ENCODE assay signal across 9 cellular contexts in the genomic region with DNA sequence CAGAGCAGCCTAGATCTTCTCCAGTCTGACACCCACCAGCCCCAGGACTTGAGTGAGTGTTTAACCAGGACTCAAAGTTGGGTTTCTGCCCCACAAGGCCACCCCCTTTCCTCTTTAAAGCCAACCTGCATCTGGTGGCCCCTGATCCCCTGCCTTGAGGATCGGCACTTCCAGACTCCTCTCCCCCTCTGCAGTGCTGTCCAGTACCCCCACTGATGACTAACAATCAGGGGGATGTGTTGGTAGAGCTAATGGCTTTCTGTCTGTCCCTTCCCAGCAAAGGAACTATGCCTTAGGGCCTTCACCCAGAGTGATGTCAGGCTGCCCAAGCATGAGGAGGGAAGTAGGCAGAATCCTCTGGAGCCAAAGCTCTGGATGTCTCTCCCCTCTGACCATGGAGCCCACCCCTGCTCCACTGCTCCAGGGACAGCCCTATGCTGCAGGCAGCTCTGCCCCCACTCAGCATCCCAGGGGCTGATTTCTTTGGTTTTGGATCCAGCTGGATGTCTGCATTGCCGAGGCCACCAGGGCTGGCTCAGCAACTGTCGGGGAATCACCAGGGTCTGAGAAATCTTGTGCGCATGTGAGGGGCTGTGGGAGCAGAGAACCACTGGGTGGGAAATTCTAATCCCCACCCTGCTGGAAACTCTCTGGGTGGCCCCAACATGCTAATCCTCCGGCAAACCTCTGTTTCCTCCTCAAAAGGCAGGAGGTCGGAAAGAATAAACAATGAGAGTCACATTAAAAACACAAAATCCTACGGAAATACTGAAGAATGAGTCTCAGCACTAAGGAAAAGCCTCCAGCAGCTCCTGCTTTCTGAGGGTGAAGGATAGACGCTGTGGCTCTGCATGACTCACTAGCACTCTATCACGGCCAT. TPM values are rescaled to one million over a fixed set of nuclear protein-coding genes. Genes with fewer than 3 reads are reported as not detected.
DNase-seq lines count a peak whose midpoint lies in the region; ATAC-seq and TF ChIP-seq lines count a peak whose summit lies in the region.
"Had no signal": no experiment of that assay in that cellular context is flagged by ENCODE, and none has a peak within 500 bp of the region (broad histone marks: within the 10 kb centered on the region; RNA-seq: fewer than 3 reads in every experiment).

No MANE protein-coding gene starts in this region.

- 12 to 23% (median 19%) methylated on average over 9 of the region's 9 CpGs for WGBS in ovary, 3 donors

- peak overlapping the region; percentile 73 for H3K4me3 Mint-ChIP-seq in activated CD4-positive, alpha-beta T cell treated with anti-CD3 and anti-CD28 coated beads, Interleukin-2, amount 10 ng/mL, durations not matched to agents 7 days and 5 days

- no peaks in the 10 kb centered on the region for H3K79me2 ChIP-seq in fibroblast of lung (ENCODE audit: control insufficient read depth, insufficient read depth, low read length)

- H3K36me3 ChIP-seq in fibroblast of lung (ENCODE audit: control insufficient read depth, insufficient read depth, low read length) (no peaks in the 10 kb centered on the region), ovary (no peaks in the 10 kb centered on the region)

- no peaks in the 10 kb centered on the region for H3K27me3 ChIP-seq in fibroblast of lung (ENCODE audit: control insufficient read depth, insufficient read depth, low read length)
- H3K27me3 ChIP-seq in ovary, result no peaks in the 10 kb centered on the region

- H3K4me3 ChIP-seq in fibroblast of lung (replicated peaks in 1 of 4; ENCODE audit: control extremely low read depth in 1 of 4, insufficient read depth in 1 of 4, low read depth in 3 of 4, low read length in 4 of 4) (no peak overlapping the region), ovary (no peak overlapping the region)

- peak overlapping the region; percentile 17 for H3K27ac ChIP-seq in fibroblast of lung (ENCODE audit: insufficient read depth, low read length)
- H3K27ac ChIP-seq in ovary, result peak overlapping the region in 1 of 2 donors; percentile 16

- in situ Hi-C loops in ACHN (cut with HindIII; ENCODE audit: low pct_ligation_motif_present, low pct_unique_long_range_greater_than_20kb, low sequenced_read_pairs), result no loop called here

- peaks cover 93% of the 10 kb centered on the region for H3K4me1 Mint-ChIP-seq in activated CD4-positive, alpha-beta T cell treated with anti-CD3 and anti-CD28 coated beads, Interleukin-2, amount 10 ng/mL, durations not matched to agents 7 days and 5 days

- no peak for TF ChIP-seq EP300 in ovary (IDR thresholded peaks at IDR 0.05)

- peaks cover 96% of the 10 kb centered on the region for H3K36me3 Mint-ChIP-seq in activated CD4-positive, alpha-beta T cell treated with anti-CD3 and anti-CD28 coated beads, Interleukin-2, amount 10 ng/mL, durations not matched to agents 7 days and 5 days (ENCODE audit: low read depth)

- no peak for TF ChIP-seq POLR2A in ovary (IDR thresholded peaks at IDR 0.05)

- H3K4me1 ChIP-seq in fibroblast of lung (ENCODE audit: control insufficient read depth, extremely low read depth, insufficient read depth, low read length), result peaks cover 13% of the 10 kb centered on the region
- peaks cover 2% of the 10 kb centered on the region for H3K4me1 ChIP-seq in ovary (ENCODE audit: insufficient read depth)

- peak overlapping the region; percentile 29 for H3K4me2 ChIP-seq in fibroblast of lung (ENCODE audit: extremely low read depth, insufficient read depth, low read length)

- POLR2A ChIA-PET in activated CD4-positive, alpha-beta T cell treated with anti-CD3 and anti-CD28 coated beads, Interleukin-2, amount 10 ng/mL, durations not matched to agents 7 days and 5 days (lab: Charles Lee), result interaction anchor here (2.2 kb wide), 1 partner anchor 10 kb away, joined by 10 read pairs; no protein-coding TSS in a partner anchor

- H3K9me3 ChIP-seq in fibroblast of lung (ENCODE audit: control insufficient read depth, insufficient read depth, low read depth, low read length) (no peaks in the 10 kb centered on the region), ovary (no peaks in the 10 kb centered on the region)

- ATAC-seq in sciatic nerve (peak; percentile 79), HG03097 (IDR thresholded peaks at IDR 0.05; ENCODE audit: low FRiP score, unreplicated experiment) (no peak), HG02798 (IDR thresholded peaks at IDR 0.05; ENCODE audit: poor library complexity, unreplicated experiment) (no peak)

- H3K9me3 Mint-ChIP-seq in activated CD4-positive, alpha-beta T cell treated with anti-CD3 and anti-CD28 coated beads, Interleukin-2, amount 10 ng/mL, durations not matched to agents 7 days and 5 days, result no peaks in the 10 kb centered on the region

- TF ChIP-seq CTCF in fibroblast of lung (conservative IDR thresholded peaks at IDR 0.05 in 1 of 2, IDR thresholded peaks at IDR 0.05 in 1 of 2; ENCODE audit: low read depth in 1 of 2, low read length in 2 of 2) (no peak), ovary (IDR thresholded peaks at IDR 0.05) (no peak)

- no peak overlapping the region for H2AFZ ChIP-seq in fibroblast of lung (ENCODE audit: low read length)

- DNase-seq in ELR (ENCODE audit: low read depth) (peak; percentile 84), fibroblast of lung (ENCODE audit: low read depth in 2 of 2) (peak; percentile 86 to 89), sciatic nerve (ENCODE audit: low spot score) (peak; percentile 72), ACHN (no peak), ovary (no peak)
- peak; percentile 17 for DNase-seq in activated CD4-positive, alpha-beta T cell treated with anti-CD3 and anti-CD28 coated beads, Interleukin-2, amount 10 ng/mL, durations not matched to agents 7 days and 5 days
- DNase-seq: NCI-H526 had no signal

- CTCF ChIA-PET in activated CD4-positive, alpha-beta T cell treated with anti-CD3 and anti-CD28 coated beads, Interleukin-2, amount 10 ng/mL, durations not matched to agents 7 days and 5 days (lab: Charles Lee), result interaction anchor here (0.8 to 4.9 kb wide), 14 partner anchors 9 to 811 kb away, joined by 3 to 43 read pairs (median 4); no protein-coding TSS in a partner anchor

- no peaks in the 10 kb centered on the region for H3K27me3 Mint-ChIP-seq in activated CD4-positive, alpha-beta T cell treated with anti-CD3 and anti-CD28 coated beads, Interleukin-2, amount 10 ng/mL, durations not matched to agents 7 days and 5 days

- peak overlapping the region; percentile 94 for H3K27ac Mint-ChIP-seq in activated CD4-positive, alpha-beta T cell treated with anti-CD3 and anti-CD28 coated beads, Interleukin-2, amount 10 ng/mL, durations not matched to agents 7 days and 5 days

- no peaks in the 10 kb centered on the region for H4K20me1 ChIP-seq in fibroblast of lung (ENCODE audit: control insufficient read depth, extremely low read depth, insufficient read depth, low read length)

- intact Hi-C loops in sciatic nerve (cut with DNase I) (no loop called here), ovary (cut with DNase I) (loop anchor here in 1 of 4 donors (5.0 kb wide), 1 partner anchor 159 kb away; no protein-coding TSS in a partner anchor)

- no peak overlapping the region for H3K9ac ChIP-seq in fibroblast of lung (ENCODE audit: insufficient read depth, low read length)

RNA-seq across cellular contexts. Expression of gene DAD1, which starts 42.9 kb away (rescaled TPM):
- 100 to 1,000 TPM; 169 to 233 TPM for total RNA-seq in activated CD4-positive, alpha-beta T cell treated with anti-CD3 and anti-CD28 coated beads, Interleukin-2, amount 10 ng/mL, durations not matched to agents 7 days and 5 days
- total RNA-seq in fibroblast of lung, result 235 and 249 TPM in 2 replicates
- polyA plus RNA-seq in fibroblast of lung, result 623 and 651 TPM in 2 replicates
- 466 and 481 TPM in 2 replicates for polyA plus RNA-seq in fibroblast of lung (2012)
- 385 and 479 TPM in 2 replicates for polyA minus RNA-seq in fibroblast of lung (ENCODE audit: low replicate concordance)
- 163 TPM for total RNA-seq in sciatic nerve
- total RNA-seq in ovary, result 100 to 1,000 TPM; 117 to 241 (median 141) TPM
- polyA plus RNA-seq in ovary, result 100 to 1,000 TPM; 225 to 310 TPM

RNA-seq across cellular contexts. Expression of gene ABHD4, which starts 52.0 kb away (rescaled TPM):
- 10 to 100 TPM in 1 of 2 experiments, 1 to 10 TPM in 1; 8.3 to 10.4 TPM for total RNA-seq in activated CD4-positive, alpha-beta T cell treated with anti-CD3 and anti-CD28 coated beads, Interleukin-2, amount 10 ng/mL, durations not matched to agents 7 days and 5 days
- total RNA-seq in fibroblast of lung, result 20.5 and 40.0 TPM in 2 replicates
- polyA plus RNA-seq in fibroblast of lung, result 41.3 and 61.2 TPM in 2 replicates
- 33.5 and 68.1 TPM in 2 replicates for polyA plus RNA-seq in fibroblast of lung (2012)
- 90.3 and 116 TPM in 2 replicates for polyA minus RNA-seq in fibroblast of lung (ENCODE audit: low replicate concordance)
- total RNA-seq in sciatic nerve, result 45.2 TPM
- total RNA-seq in ovary, result 10 to 100 TPM in 6 of 7 donors, 1 to 10 TPM in 1; 5.6 to 28.6 (median 18.8) TPM
- polyA plus RNA-seq in ovary, result 10 to 100 TPM; 16.7 to 64.0 TPM

Comparison
In these comparisons a context has a peak if more than half of its experiments do, and no peak if none do; other contexts are left out.
1. DNase-seq: peak in ELR (single experiment), activated CD4-positive, alpha-beta T cell treated with anti-CD3 and anti-CD28 coated beads, Interleukin-2, amount 10 ng/mL, durations not matched to agents 7 days and 5 days (single experiment), fibroblast of lung (2 of 2) and sciatic nerve (single experiment); none in ACHN (single experiment) and ovary (0 of 5).